In genomic region chr19:57613941-57614743, GRCh38 we compare ENCODE assay signal across 1 cellular context.
TF ChIP-seq lines count a peak whose summit lies in the region.

TSS of gene ZNF134 (plus strand) at chr19:57614242. CDS start at chr19:57619469, 5,227 bp downstream.

TF ChIP-seq in K562, 482 proteins besides CTCF, POLR2A, EP300 and RAD21 (continued from another document and continues in another):
- TF ChIP-seq HMBOX1 (IDR thresholded peaks at IDR 0.05) (no peak), ZNF444 (CRISPR knock-in tag; IDR thresholded peaks at IDR 0.05) (no peak), TBL1XR1 (IDR thresholded peaks at IDR 0.05; ENCODE audit: low read length in 2 of 2) (0 out of 4 replicates have a peak, but pooled peaks of 1 of the 2 experiments have one; percentile 37), ZMIZ1 (IDR thresholded peaks at IDR 0.05; ENCODE audit: low read depth in 2 of 2, low read length in 2 of 2) (no peak), JUNB (CRISPR knock-in tag; conservative IDR thresholded peaks at IDR 0.05) (no peak), KDM5B (IDR thresholded peaks at IDR 0.05; ENCODE audit: insufficient replicate concordance, low read depth, low read length) (peak; percentile 57), RBM22 (IDR thresholded peaks at IDR 0.05; ENCODE audit: low read depth, low read length, poor library complexity, severe bottlenecking) (no peak), ZNF655 (CRISPR knock-in tag; IDR thresholded peaks at IDR 0.05) (no peak), NFIC (IDR thresholded peaks at IDR 0.05) (0 out of 2 replicates have a peak, but pooled peaks have one; percentile 15), TSHZ1 (CRISPR knock-in tag; IDR thresholded peaks at IDR 0.05) (no peak), GTF3C2 (IDR thresholded peaks at IDR 0.05; ENCODE audit: borderline replicate concordance, extremely low read depth, insufficient read length) (no peak), CTCFL (IDR thresholded peaks at IDR 0.05; ENCODE audit: borderline replicate concordance, insufficient read depth, low read depth, low read length, poor library complexity, severe bottlenecking) (no peak), ZBTB11 (CRISPR knock-in tag; IDR thresholded peaks at IDR 0.05) (peak in 2 of 3 experiments; percentile 30 to 82; a peak in 2 of 6 replicates), TFE3 (CRISPR knock-in tag; IDR thresholded peaks at IDR 0.05) (no peak), ZNF232 (CRISPR knock-in tag; IDR thresholded peaks at IDR 0.05) (no peak), NCOA2 (IDR thresholded peaks at IDR 0.05; ENCODE audit: partially characterized antibody in 2 of 2) (no peak), CTBP1 (IDR thresholded peaks at IDR 0.05; ENCODE audit: borderline replicate concordance) (no peak), L3MBTL2 (IDR thresholded peaks at IDR 0.05) (peak; percentile 74), ZNF239 (CRISPR knock-in tag; IDR thresholded peaks at IDR 0.05) (no peak), NR2F6 (CRISPR knock-in tag; IDR thresholded peaks at IDR 0.05) (no peak), HMGN3 (IDR thresholded peaks at IDR 0.05; ENCODE audit: borderline replicate concordance, extremely low read depth, insufficient read length, low read depth, low read length) (peak; percentile 37), MITF (IDR thresholded peaks at IDR 0.05) (no peak), ZNF766 (CRISPR knock-in tag; conservative IDR thresholded peaks at IDR 0.05) (0 out of 2 replicates have a peak, but pooled peaks have one; percentile 18), ZBTB1 (CRISPR knock-in tag; IDR thresholded peaks at IDR 0.05; ENCODE audit: borderline replicate concordance, low read depth) (no peak; the same call in 1 of the 2 replicates), SOX6 (IDR thresholded peaks at IDR 0.05) (no peak)
